Comparison of ENCODE assay signal across 26 cellular contexts in the genomic region with DNA sequence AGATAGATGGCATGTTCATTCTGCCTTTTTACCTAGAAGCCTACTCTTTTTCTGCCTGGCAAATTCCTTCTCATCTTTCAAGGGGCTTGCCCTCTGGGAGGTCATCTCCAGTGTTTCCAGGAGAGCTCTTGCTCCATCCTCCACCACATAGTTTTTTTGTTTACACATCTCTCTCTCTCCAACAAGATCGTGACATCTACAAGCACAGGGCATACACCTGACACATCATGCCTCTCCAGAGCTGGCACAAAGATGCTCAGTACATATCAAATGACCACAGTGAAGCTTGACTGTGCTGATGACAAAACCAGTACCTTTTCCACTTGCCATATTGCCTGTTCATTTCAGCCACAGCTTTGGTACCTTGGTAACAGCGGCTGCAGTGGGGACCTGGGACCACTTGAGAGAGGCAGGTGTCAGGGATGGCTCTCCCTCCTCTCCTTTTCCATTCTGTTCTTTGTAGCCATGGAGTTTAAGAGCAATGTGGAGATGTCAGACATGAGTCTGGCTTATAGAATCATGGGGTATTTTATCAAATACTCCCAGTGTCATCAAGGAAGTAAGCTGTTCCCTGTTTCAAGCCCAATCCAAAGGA. TPM values are rescaled to one million over a fixed set of nuclear protein-coding genes. Genes with fewer than 3 reads are reported as not detected.
A peak's percentile ranks its signal among the peaks of the same experiment; 100 is the strongest.
DNase-seq lines count a peak whose midpoint lies in the region; ATAC-seq, FAIRE-seq and TF ChIP-seq lines count a peak whose summit lies in the region.
"Had no signal": no experiment of that assay in that cellular context is flagged by ENCODE, and none has a peak within 500 bp of the region (broad histone marks: within the 10 kb centered on the region; RNA-seq: fewer than 3 reads in every experiment).

No MANE protein-coding gene starts in this region.

- CTCF ChIA-PET in HepG2 (lab: Yijun Ruan, JAX; ENCODE audit: low intra/inter-chr PET ratio, low total read pairs) (no interaction called here), PC-3 (lab: Charles Lee) (no interaction called here)

- H3K27ac ChIP-seq in liver (ENCODE audit: low read depth in 1 of 2, low read length in 2 of 2), result peak overlapping the region in 1 of 2 donors; percentile 38
- no peak overlapping the region for H3K27ac ChIP-seq in HepG2 (ENCODE audit: extremely low read length, insufficient read depth, low read length)
- H3K27ac ChIP-seq in PC-3 (ENCODE audit: low read length), result no peak overlapping the region
- H3K27ac ChIP-seq in upper lobe of right lung, result no peak overlapping the region

- peaks cover 5% of the 10 kb centered on the region for H3K27me3 Mint-ChIP-seq in nephron (ENCODE audit: low read depth)
- peaks cover 0 to 4% (median 1%) of the 10 kb centered on the region in 3 donors for H3K27me3 Mint-ChIP-seq in CD14-positive monocyte (ENCODE audit: low read depth in 3 of 3)
- H3K27me3 Mint-ChIP-seq: activated naive CD8-positive, alpha-beta T cell had no signal

- no peak for ATAC-seq in HepG2
- ATAC-seq in PC-3, result no peak
- ATAC-seq in upper lobe of right lung, result peak; percentile 11
- no peak for ATAC-seq in HG03342 (IDR thresholded peaks at IDR 0.05; ENCODE audit: unreplicated experiment)
- no peak for ATAC-seq in HG02852 (IDR thresholded peaks at IDR 0.05; ENCODE audit: unreplicated experiment)

- H3K27ac Mint-ChIP-seq in nephron (peak overlapping the region in 2 of 3 experiments; percentile 70 to 97), CD14-positive monocyte (no peak overlapping the region)
- H3K27ac Mint-ChIP-seq: activated naive CD8-positive, alpha-beta T cell; CD4-positive, CD25-positive, alpha-beta regulatory T cell; HFFc6 had no signal

- H3K4me1 ChIP-seq in liver (ENCODE audit: control insufficient read depth in 4 of 4, insufficient read depth in 4 of 4, low read length in 3 of 4), result peaks cover 0 to 9% (median 2%) of the 10 kb centered on the region in 4 donors
- no peaks in the 10 kb centered on the region for H3K4me1 ChIP-seq in HepG2 (ENCODE audit: insufficient read depth, low read length)
- H3K4me1 ChIP-seq in PC-3 (ENCODE audit: insufficient read depth, low read length), result peaks cover 11% of the 10 kb centered on the region; the same call in 1 of the 2 replicates
- H3K4me1 ChIP-seq in upper lobe of right lung, result peaks cover 20% of the 10 kb centered on the region

- TF ChIP-seq EP300 in HepG2 (IDR thresholded peaks at IDR 0.05; ENCODE audit: low read depth in 2 of 2, low read length in 2 of 2), result no peak
- no peak for TF ChIP-seq EP300 in HepG2 (CRISPR knock-in tag; IDR thresholded peaks at IDR 0.05; ENCODE audit: borderline replicate concordance)

- H3K36me3 Mint-ChIP-seq in nephron (ENCODE audit: low read depth) (no peaks in the 10 kb centered on the region), CD14-positive monocyte (no peaks in the 10 kb centered on the region)
- H3K36me3 Mint-ChIP-seq: activated naive CD8-positive, alpha-beta T cell; CD4-positive, CD25-positive, alpha-beta regulatory T cell had no signal

- TF ChIP-seq POLR2A in HepG2 (IDR thresholded peaks at IDR 0.05; ENCODE audit: insufficient read depth in 1 of 2, low read depth in 2 of 2, low read length in 2 of 2), result no peak

- H2AFZ ChIP-seq in HepG2 (ENCODE audit: low read length) (no peak overlapping the region), PC-3 (ENCODE audit: low read length) (no peak overlapping the region)

- H3K36me3 ChIP-seq in liver (ENCODE audit: control insufficient read depth in 4 of 4, insufficient read depth in 3 of 4, low read depth in 1 of 4, low read length in 3 of 4) (no peaks in the 10 kb centered on the region), HepG2 (replicated peaks in 1 of 2; ENCODE audit: control insufficient read depth in 1 of 2, insufficient read depth in 2 of 2, low read length in 2 of 2) (no peaks in the 10 kb centered on the region), PC-3 (ENCODE audit: low read depth, low read length) (no peaks in the 10 kb centered on the region), upper lobe of right lung (no peaks in the 10 kb centered on the region)
- H3K36me3 ChIP-seq: tibial nerve had no signal

- in situ Hi-C loops in HepG2 (cut with HindIII; ENCODE audit: extremely low pct_ligation_motif_present, low pct_unique_long_range_greater_than_20kb), result loop anchor here (25.0 kb wide), 1 partner anchor 330 kb away; no protein-coding TSS in a partner anchor

- no peaks in the 10 kb centered on the region for H3K9me2 ChIP-seq in PC-3 (replicated peaks; ENCODE audit: low read length)

- POLR2A ChIA-PET in HepG2 (lab: Yijun Ruan, JAX), result no interaction called here
- POLR2A ChIA-PET in PC-3 (lab: Charles Lee; ENCODE audit: unreplicated experiment), result no interaction called here

- no peaks in the 10 kb centered on the region for H3F3A ChIP-seq in PC-3 (ENCODE audit: low read length, unreplicated experiment)

- no peaks in the 10 kb centered on the region for H3K9me3 Mint-ChIP-seq in nephron
- peaks cover 0 to 1% (median 0%) of the 10 kb centered on the region in 7 donors for H3K9me3 Mint-ChIP-seq in CD14-positive monocyte
- H3K9me3 Mint-ChIP-seq: CD4-positive, CD25-positive, alpha-beta regulatory T cell; HFFc6 had no signal

- H3K27me3 ChIP-seq in liver (ENCODE audit: control insufficient read depth in 4 of 4, insufficient read depth in 4 of 4, low read length in 3 of 4), result no peaks in the 10 kb centered on the region
- peaks cover 0 to 28% of the 10 kb centered on the region in 2 experiments; a peak in 3 of 5 replicates for H3K27me3 ChIP-seq in HepG2 (ENCODE audit: control insufficient read depth in 1 of 2, insufficient read depth in 2 of 2, low read length in 2 of 2)
- no peaks in the 10 kb centered on the region for H3K27me3 ChIP-seq in PC-3 (ENCODE audit: low read length)
- H3K27me3 ChIP-seq in upper lobe of right lung, result no peaks in the 10 kb centered on the region
- H3K27me3 ChIP-seq: tibial nerve had no signal

- DNase-seq in HepG2 (ENCODE audit: low spot score) (no peak), PC-3 (peak; percentile 11), upper lobe of right lung (no peak), CD14-positive monocyte (ENCODE audit: low spot score) (no peak)
- DNase-seq: activated CD8-positive, alpha-beta memory T cell treated with anti-CD3 and anti-CD28 coated beads, Interleukin-2, amount 50 U/mL, for 4 hours; aorta; caudate nucleus; CD4-positive, CD25-positive, alpha-beta regulatory T cell; kidney; NCI-H1436 treated with DMSO at 0.1 percent for 48 hours; nucleus accumbens; stimulated activated CD4-positive, alpha-beta T cell treated with anti-CD3 and anti-CD28 coated beads, Interleukin-12 subunit alpha, Interleukin-12 subunit beta, amount 100 ng/mL, for 4 hours; stimulated activated CD4-positive, alpha-beta T cell treated with anti-CD3 and anti-CD28 coated beads, Interleukin-4, amount 100 ng/mL, for 24 hours; stimulated activated naive CD4-positive, alpha-beta T cell; T1000 had no signal

- H3K4me1 Mint-ChIP-seq in nephron, result peaks cover 85% of the 10 kb centered on the region
- H3K4me1 Mint-ChIP-seq in CD14-positive monocyte, result peaks cover 30% of the 10 kb centered on the region
- H3K4me1 Mint-ChIP-seq: CD4-positive, CD25-positive, alpha-beta regulatory T cell had no signal

- H3K4me3 ChIP-seq in liver (ENCODE audit: low read depth in 1 of 3, low read length in 3 of 3) (no peak overlapping the region), HepG2 (replicated peaks in 1 of 3; ENCODE audit: insufficient read depth in 1 of 3, low read depth in 2 of 3, low read length in 3 of 3) (no peak overlapping the region), PC-3 (ENCODE audit: low read length) (no peak overlapping the region), upper lobe of right lung (no peak overlapping the region)
- H3K4me3 ChIP-seq: K562, tibial nerve had no signal

- 62% methylated on average over 2 of the region's 2 CpGs for WGBS in liver
- WGBS in HepG2 (ENCODE audit: low lambda C conversion rate), result 39% methylated on average over 2 of the region's 2 CpGs

- no peak for FAIRE-seq in HepG2 (lab: Jason Lieb, UNC)
- FAIRE-seq: endometrium, kidney had no signal

- TF ChIP-seq CTCF in liver (IDR thresholded peaks at IDR 0.05; ENCODE audit: low read depth, low read length, missing input control), result no peak
- TF ChIP-seq CTCF in HepG2 (CRISPR knock-in tag; IDR thresholded peaks at IDR 0.05), result no peak
- TF ChIP-seq CTCF in PC-3 (conservative IDR thresholded peaks at IDR 0.05; ENCODE audit: low read depth, low read length), result no peak
- TF ChIP-seq CTCF in nephron (IDR thresholded peaks at IDR 0.05; ENCODE audit: unreplicated experiment in 3 of 3), result no peak
- no peak for TF ChIP-seq CTCF in upper lobe of right lung (IDR thresholded peaks at IDR 0.05)
- TF ChIP-seq CTCF in CD14-positive monocyte (IDR thresholded peaks at IDR 0.05), result no peak

- H3K79me2 ChIP-seq in HepG2 (ENCODE audit: insufficient read depth, low read length), result no peaks in the 10 kb centered on the region
- H3K79me2 ChIP-seq in PC-3 (ENCODE audit: low read length), result no peaks in the 10 kb centered on the region

- intact Hi-C loops in HepG2 (cut with micrococcal nuclease; ENCODE audit: unreplicated experiment), result no loop called here
- intact Hi-C loops in PC-3 (cut with micrococcal nuclease), result no loop called here
- intact Hi-C loops in upper lobe of right lung (cut with DNase I), result no loop called here
- intact Hi-C loops in CD14-positive monocyte (cut with micrococcal nuclease), result no loop called here

- no peaks in the 10 kb centered on the region for H4K20me1 ChIP-seq in HepG2 (ENCODE audit: insufficient read depth, low read length)
- H4K20me1 ChIP-seq in PC-3 (ENCODE audit: low read length), result no peaks in the 10 kb centered on the region

- H3K4me2 ChIP-seq in HepG2 (ENCODE audit: low read depth, low read length) (no peak overlapping the region), PC-3 (ENCODE audit: low read length) (no peak overlapping the region)

- H3K9ac ChIP-seq in liver (ENCODE audit: low read depth in 1 of 2, low read length in 2 of 2) (no peak overlapping the region), HepG2 (ENCODE audit: insufficient read depth, low read depth, low read length) (no peak overlapping the region), PC-3 (ENCODE audit: low read length) (no peak overlapping the region)

- BruUV-seq in HepG2 (replicated peaks; lab: Mats Ljungman, UMichigan) (no TSS peak), PC-3 (replicated peaks; lab: Mats Ljungman, UMichigan) (no TSS peak)

- H3K9me3 ChIP-seq in liver (ENCODE audit: control insufficient read depth in 4 of 4, low read length in 3 of 4), result no peaks in the 10 kb centered on the region
- no peaks in the 10 kb centered on the region for H3K9me3 ChIP-seq in HepG2 (ENCODE audit: low read length)
- H3K9me3 ChIP-seq in PC-3 (ENCODE audit: low read length), result no peaks in the 10 kb centered on the region
- no peaks in the 10 kb centered on the region for H3K9me3 ChIP-seq in upper lobe of right lung
- H3K9me3 ChIP-seq: tibial nerve had no signal

- peak in 1 of 2 donors; percentile 19 for TF ChIP-seq RAD21 in liver (IDR thresholded peaks at IDR 0.05)
- no peak for TF ChIP-seq RAD21 in HepG2 (CRISPR knock-in tag; IDR thresholded peaks at IDR 0.05)

- H3K4me3 Mint-ChIP-seq in nephron, result no peak overlapping the region
- H3K4me3 Mint-ChIP-seq in CD14-positive monocyte, result no peak overlapping the region
- H3K4me3 Mint-ChIP-seq: activated naive CD8-positive, alpha-beta T cell; CD4-positive, CD25-positive, alpha-beta regulatory T cell; HFFc6 had no signal

RNA-seq across cellular contexts. Expression of gene ALPK3, which starts 15.4 kb away (rescaled TPM):
- 10 to 100 TPM in 1 of 2 donors, 1 to 10 TPM in 1; 3.1 to 10.0 TPM for total RNA-seq in liver
- 1 to 10 TPM in 1 of 2 donors, under 1 TPM in 1; 0.96 to 2.5 TPM for polyA plus RNA-seq in liver
- 0.03 and 0.04 TPM in 2 replicates for total RNA-seq in HepG2 (2016; rRNA removed; fragmentation: Illumina TruSeq; extraction: Trizol)
- under 0.01 TPM in 1 of 2 replicates, not detected in the other for total RNA-seq in HepG2 (2016; cell fraction: cytosol; rRNA removed; fragmentation: Illumina TruSeq; extraction: Trizol; ENCODE audit: low read depth)
- total RNA-seq in HepG2 (2016; cell fraction: insoluble cytoplasmic fraction; rRNA removed; fragmentation: Illumina TruSeq; extraction: Trizol), result 0.03 and 0.04 TPM in 2 replicates
- total RNA-seq in HepG2 (2016; cell fraction: membrane; rRNA removed; fragmentation: Illumina TruSeq; extraction: Trizol), result not detected in 2 replicates
- total RNA-seq in HepG2 (2016; cell fraction: nucleus; rRNA removed; fragmentation: Illumina TruSeq; extraction: Trizol), result 0.03 and 0.34 TPM in 2 replicates
- polyA plus RNA-seq in HepG2 (2011; rRNA removed), result 0.10 and 0.42 TPM in 2 replicates
- 0.03 and 0.05 TPM in 2 replicates for polyA plus RNA-seq in HepG2 (2011; cell fraction: cytosol; rRNA removed)
- 0.31 and 0.56 TPM in 2 replicates for polyA plus RNA-seq in HepG2 (2011; cell fraction: nucleus; rRNA removed)
- polyA plus RNA-seq in HepG2 (2012), result 0.13 and 0.16 TPM in 2 replicates
- not detected in 2 replicates for polyA plus RNA-seq in HepG2 (2016; cell fraction: cytosol; fragmentation: Illumina TruSeq; extraction: Trizol; ENCODE audit: low read depth)
- polyA plus RNA-seq in HepG2 (2016; cell fraction: insoluble cytoplasmic fraction; fragmentation: Illumina TruSeq; extraction: Trizol; ENCODE audit: low read depth), result 0.02 TPM in 1 of 2 replicates, not detected in the other
- polyA plus RNA-seq in HepG2 (2016; cell fraction: membrane; fragmentation: Illumina TruSeq; extraction: Trizol; ENCODE audit: low read depth), result not detected in 2 replicates
- polyA plus RNA-seq in HepG2 (2016; cell fraction: nucleus; fragmentation: Illumina TruSeq; extraction: Trizol; ENCODE audit: insufficient read depth, low read depth), result 0.12 TPM in 1 of 2 replicates, not detected in the other
- 0.10 and 0.65 TPM in 2 replicates for polyA minus RNA-seq in HepG2 (2011; rRNA and poly(A)+ RNA removed; ENCODE audit: low replicate concordance)
- not detected in 2 replicates for polyA minus RNA-seq in HepG2 (2011; cell fraction: cytosol; rRNA and poly(A)+ RNA removed)
- 0.12 and 0.13 TPM in 2 replicates for polyA minus RNA-seq in HepG2 (2011; cell fraction: nucleus; rRNA and poly(A)+ RNA removed)
- total RNA-seq in PC-3 (2014; rRNA removed), result 2.4 and 6.9 TPM in 2 replicates
- 21.0 TPM for total RNA-seq in upper lobe of right lung
- polyA plus RNA-seq in CD14-positive monocyte, result under 1 TPM in 1 of 2 donors, not detected in 1; 0.02 TPM
- polyA plus RNA-seq: CD4-positive, CD25-positive, alpha-beta regulatory T cell had no signal

RNA-seq across cellular contexts. Expression of gene SLC28A1, which starts 51.9 kb away (rescaled TPM):
- 10 to 100 TPM in 1 of 2 donors, under 1 TPM in 1; 0.09 to 39.7 TPM for total RNA-seq in liver
- polyA plus RNA-seq in liver, result 10 to 100 TPM; 14.8 to 21.9 TPM
- 0.31 and 0.39 TPM in 2 replicates for total RNA-seq in HepG2 (2016; rRNA removed; fragmentation: Illumina TruSeq; extraction: Trizol)
- not detected in 2 replicates for total RNA-seq in HepG2 (2016; cell fraction: cytosol; rRNA removed; fragmentation: Illumina TruSeq; extraction: Trizol; ENCODE audit: low read depth)
- 0.21 and 0.43 TPM in 2 replicates for total RNA-seq in HepG2 (2016; cell fraction: insoluble cytoplasmic fraction; rRNA removed; fragmentation: Illumina TruSeq; extraction: Trizol)
- total RNA-seq in HepG2 (2016; cell fraction: membrane; rRNA removed; fragmentation: Illumina TruSeq; extraction: Trizol), result 0.14 and 0.15 TPM in 2 replicates
- 0.28 and 0.59 TPM in 2 replicates for total RNA-seq in HepG2 (2016; cell fraction: nucleus; rRNA removed; fragmentation: Illumina TruSeq; extraction: Trizol)
- 5.8 and 8.6 TPM in 2 replicates for polyA plus RNA-seq in HepG2 (2011; rRNA removed)
- 3.5 and 4.1 TPM in 2 replicates for polyA plus RNA-seq in HepG2 (2011; cell fraction: cytosol; rRNA removed)
- polyA plus RNA-seq in HepG2 (2011; cell fraction: nucleus; rRNA removed), result 15.9 and 18.6 TPM in 2 replicates
- polyA plus RNA-seq in HepG2 (2012), result 4.6 and 13.0 TPM in 2 replicates
- polyA plus RNA-seq in HepG2 (2016; cell fraction: cytosol; fragmentation: Illumina TruSeq; extraction: Trizol; ENCODE audit: low read depth), result 0.06 TPM in 1 of 2 replicates, not detected in the other
- 0.19 and 0.36 TPM in 2 replicates for polyA plus RNA-seq in HepG2 (2016; cell fraction: insoluble cytoplasmic fraction; fragmentation: Illumina TruSeq; extraction: Trizol; ENCODE audit: low read depth)
- polyA plus RNA-seq in HepG2 (2016; cell fraction: membrane; fragmentation: Illumina TruSeq; extraction: Trizol; ENCODE audit: low read depth), result 0.09 and 0.14 TPM in 2 replicates
- polyA plus RNA-seq in HepG2 (2016; cell fraction: nucleus; fragmentation: Illumina TruSeq; extraction: Trizol; ENCODE audit: insufficient read depth, low read depth), result 0.67 and 1.0 TPM in 2 replicates
- 15.2 TPM in 1 of 2 replicates, not detected in the other for polyA minus RNA-seq in HepG2 (2011; rRNA and poly(A)+ RNA removed; ENCODE audit: low replicate concordance)
- 2.1 and 2.8 TPM in 2 replicates for polyA minus RNA-seq in HepG2 (2011; cell fraction: cytosol; rRNA and poly(A)+ RNA removed)
- polyA minus RNA-seq in HepG2 (2011; cell fraction: nucleus; rRNA and poly(A)+ RNA removed), result 8.0 and 10.1 TPM in 2 replicates
- 0.58 and 1.1 TPM in 2 replicates for total RNA-seq in PC-3 (2014; rRNA removed)
- total RNA-seq in upper lobe of right lung, result not detected
- polyA plus RNA-seq in CD14-positive monocyte, result not detected
- total RNA-seq: CD4-positive, CD25-positive, alpha-beta regulatory T cell; G401; HFFc6; K562; MCF 10A had no signal
- polyA plus RNA-seq: CD4-positive, CD25-positive, alpha-beta regulatory T cell had no signal

Comparison
In these comparisons a context has a peak if more than half of its experiments do, and no peak if none do; other contexts are left out.
1. H3K27ac Mint-ChIP-seq: peak in nephron (2 of 3); none in CD14-positive monocyte (0 of 7).